ENCODE assay signal across 16 cellular contexts in the genomic region with DNA sequence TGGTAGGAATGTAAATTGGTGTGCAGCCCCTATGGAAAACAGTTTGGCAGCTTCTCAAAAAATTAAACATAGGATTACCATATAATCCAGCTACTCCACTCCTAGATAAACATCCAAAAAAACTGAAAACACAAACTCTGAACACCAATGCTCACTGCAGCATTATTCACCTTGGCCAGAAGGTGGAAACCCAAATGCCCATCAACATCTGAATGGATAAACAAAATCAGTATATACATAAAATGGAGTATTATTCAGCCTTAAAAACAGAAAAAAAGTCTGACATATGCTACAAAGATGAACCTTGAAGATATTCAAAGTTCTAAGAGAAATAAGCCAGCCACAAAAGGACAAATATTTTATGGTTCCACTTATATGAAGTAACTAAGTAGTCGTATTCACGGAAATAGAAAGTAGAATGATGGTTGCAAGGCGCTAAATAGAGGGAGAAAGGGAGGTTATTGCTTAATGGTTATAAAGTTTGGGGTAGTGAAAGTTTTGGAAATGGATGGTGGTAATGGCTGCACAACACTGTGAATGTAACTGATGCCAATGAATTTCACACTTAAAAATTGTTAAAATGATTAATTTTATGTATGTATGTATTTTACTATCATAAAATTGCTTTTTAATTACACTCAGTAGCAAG. TPM values are rescaled to one million over a fixed set of nuclear protein-coding genes. Genes with fewer than 3 reads are reported as not detected.
DNase-seq lines count a peak whose midpoint lies in the region; ATAC-seq and TF ChIP-seq lines count a peak whose summit lies in the region.
"Had no signal": no experiment of that assay in that cellular context is flagged by ENCODE, and none has a peak within 500 bp of the region (broad histone marks: within the 10 kb centered on the region; RNA-seq: fewer than 3 reads in every experiment).

No MANE protein-coding gene starts in this region.

- TF ChIP-seq RAD21 in HCT116 (IDR thresholded peaks at IDR 0.05; ENCODE audit: low read depth): no peak

- DNase-seq in NCI-H2227 (lab: John Stamatoyannopoulos, UW; ENCODE audit: unreplicated experiment) (peak; percentile 4), NCI-H2227 treated with DMSO at 0.1 percent for 48 hours (lab: John Stamatoyannopoulos, UW) (no peak), HCT116 (ENCODE audit: low read depth, low spot score) (no peak), T-cell (no peak), foreskin keratinocyte (no peak)
- DNase-seq: activated CD4-positive, alpha-beta T cell treated with anti-CD3 and anti-CD28 coated beads, Interleukin-2, amount 50 U/mL, for 48 hours; DMS153; left ventricle myocardium inferior; NCI-H2081 treated with DMSO at 0.1 percent for 48 hours; nephron progenitor cell; T-helper 1 cell; thyroid gland had no signal

- no peak overlapping the region for H3K27ac ChIP-seq in HCT116 (ENCODE audit: low read depth, low read length)
- H3K27ac ChIP-seq in foreskin keratinocyte: no peak overlapping the region
- H3K27ac ChIP-seq: left ventricle myocardium inferior, skin epidermis, thyroid gland had no signal

- H3K4me3 Mint-ChIP-seq in T-cell: peak overlapping the region in 2 of 3 donors; percentile 3 to 11

- no TSS peak for BruUV-seq in HCT116 (replicated peaks; lab: Mats Ljungman, UMichigan)

- no peak overlapping the region for H3K4me2 ChIP-seq in HCT116 (ENCODE audit: low read length)

- peaks cover 63% of the 10 kb centered on the region for H3K79me2 ChIP-seq in HCT116 (ENCODE audit: insufficient read depth, low read length)

- peaks cover 47 to 58% (median 54%) of the 10 kb centered on the region in 3 donors for H3K4me1 Mint-ChIP-seq in T-cell

- POLR2A ChIA-PET in HCT116 (lab: Charles Lee): no interaction called here
- POLR2A ChIA-PET in T-cell (lab: Charles Lee): no interaction called here

- no peaks in the 10 kb centered on the region for H3K27me3 ChIP-seq in HCT116 (ENCODE audit: insufficient read depth, low read length)
- no peaks in the 10 kb centered on the region for H3K27me3 ChIP-seq in foreskin keratinocyte
- H3K27me3 ChIP-seq: thyroid gland had no signal

- H3K27ac Mint-ChIP-seq in T-cell: peak overlapping the region; percentile 21 to 82
- H3K27ac Mint-ChIP-seq: nephron progenitor cell had no signal

- no peaks in the 10 kb centered on the region for H3K9me2 ChIP-seq in HCT116 (ENCODE audit: insufficient read depth)

- H3K9ac ChIP-seq in HCT116 (ENCODE audit: low read length): no peak overlapping the region

- peaks cover 4 to 12% of the 10 kb centered on the region in 2 experiments; a peak in 2 of 4 replicates for H3K36me3 ChIP-seq in HCT116 (ENCODE audit: control insufficient read depth in 1 of 2, insufficient read depth in 2 of 2, low read length in 2 of 2)

- H4K20me1 ChIP-seq in HCT116 (ENCODE audit: insufficient read depth): 0 out of 2 replicates have a peak, but pooled peaks cover 4% of the 10 kb centered on the region

- peaks cover 16 to 22% of the 10 kb centered on the region in 2 experiments for H3K4me1 ChIP-seq in HCT116 (ENCODE audit: control insufficient read depth in 1 of 2, insufficient read depth in 2 of 2, low read length in 2 of 2)
- peaks cover 9% of the 10 kb centered on the region for H3K4me1 ChIP-seq in foreskin keratinocyte

- H3K27me3 Mint-ChIP-seq in T-cell: no peaks in the 10 kb centered on the region

- no peak for TF ChIP-seq POLR2A in HCT116 (IDR thresholded peaks at IDR 0.05; ENCODE audit: borderline replicate concordance, extremely low read depth, insufficient read depth, insufficient read length)

- CTCF ChIA-PET in HCT116 (lab: Charles Lee) (no interaction called here), T-cell (lab: Charles Lee) (interaction anchor here in 1 of 2 donors (0.7 to 1.2 kb wide), 2 partner anchors 10 to 14 kb away, joined by 5 to 6 read pairs; no protein-coding TSS in a partner anchor)

- RAD21 ChIA-PET in HCT116 (lab: Charles Lee; ENCODE audit: low non-redundant PET in 1 of 2, low total read pairs in 2 of 2, uncharacterized antibody in 2 of 2, unreplicated experiment in 2 of 2): no interaction called here

- ATAC-seq in HCT116 (no peak), T-cell (replicated peaks in 1 of 4) (no peak), foreskin keratinocyte (no peak), GM18867 (IDR thresholded peaks at IDR 0.05; ENCODE audit: unreplicated experiment) (no peak), GM21381 (IDR thresholded peaks at IDR 0.05; ENCODE audit: unreplicated experiment) (no peak)
- no peak for ATAC-seq in activated CD4-positive, CD25-positive, alpha-beta regulatory T cell treated with anti-CD3 and anti-CD28 coated beads, Interleukin-2, amount 50 U/mL, for 24 hours

- H3K4me3 ChIP-seq in HCT116 (replicated peaks in 1 of 2; ENCODE audit: low read depth in 1 of 2, low read length in 2 of 2): no peak overlapping the region
- H3K4me3 ChIP-seq: left ventricle myocardium inferior, skin epidermis, thyroid gland had no signal

- no peaks in the 10 kb centered on the region for H3K9me3 ChIP-seq in HCT116 (ENCODE audit: control insufficient read depth in 1 of 2, insufficient read depth in 1 of 2, low read depth in 1 of 2, low read length in 2 of 2)
- H3K9me3 ChIP-seq: left ventricle myocardium inferior, thyroid gland had no signal

- peaks cover 22% of the 10 kb centered on the region for H3K36me3 Mint-ChIP-seq in T-cell

- H2AFZ ChIP-seq in HCT116 (ENCODE audit: low read depth, low read length, poor library complexity, severe bottlenecking): no peak overlapping the region

- TF ChIP-seq CTCF in HCT116 (IDR thresholded peaks at IDR 0.05 in 2 of 3, conservative IDR thresholded peaks at IDR 0.05 in 1 of 3; ENCODE audit: borderline replicate concordance in 1 of 3, insufficient read depth in 1 of 3, low read depth in 2 of 3, low read length in 2 of 3) (peak in 2 of 3 experiments; percentile 14 to 27; a peak in 2 of 6 replicates), foreskin keratinocyte (conservative IDR thresholded peaks at IDR 0.05) (peak; percentile 22)

- H3K9me3 Mint-ChIP-seq in T-cell: no peaks in the 10 kb centered on the region
- H3K9me3 Mint-ChIP-seq: nephron progenitor cell had no signal

- intact Hi-C loops in HCT116 (cut with micrococcal nuclease): no loop called here

TF ChIP-seq in HCT116, 20 proteins besides CTCF, POLR2A, EP300 and RAD21 (continues in another document):
- TF ChIP-seq EGR1 (IDR thresholded peaks at IDR 0.05; ENCODE audit: low read depth) (no peak), TCF7L2 (IDR thresholded peaks at IDR 0.05; ENCODE audit: borderline replicate concordance, extremely low read depth, insufficient read depth, insufficient read length) (no peak), SRF (IDR thresholded peaks at IDR 0.05; ENCODE audit: low read depth) (no peak), SIN3A (IDR thresholded peaks at IDR 0.05; ENCODE audit: low read depth) (no peak), JUND (IDR thresholded peaks at IDR 0.05) (no peak)
- TF ChIP-seq, protein P1, sequence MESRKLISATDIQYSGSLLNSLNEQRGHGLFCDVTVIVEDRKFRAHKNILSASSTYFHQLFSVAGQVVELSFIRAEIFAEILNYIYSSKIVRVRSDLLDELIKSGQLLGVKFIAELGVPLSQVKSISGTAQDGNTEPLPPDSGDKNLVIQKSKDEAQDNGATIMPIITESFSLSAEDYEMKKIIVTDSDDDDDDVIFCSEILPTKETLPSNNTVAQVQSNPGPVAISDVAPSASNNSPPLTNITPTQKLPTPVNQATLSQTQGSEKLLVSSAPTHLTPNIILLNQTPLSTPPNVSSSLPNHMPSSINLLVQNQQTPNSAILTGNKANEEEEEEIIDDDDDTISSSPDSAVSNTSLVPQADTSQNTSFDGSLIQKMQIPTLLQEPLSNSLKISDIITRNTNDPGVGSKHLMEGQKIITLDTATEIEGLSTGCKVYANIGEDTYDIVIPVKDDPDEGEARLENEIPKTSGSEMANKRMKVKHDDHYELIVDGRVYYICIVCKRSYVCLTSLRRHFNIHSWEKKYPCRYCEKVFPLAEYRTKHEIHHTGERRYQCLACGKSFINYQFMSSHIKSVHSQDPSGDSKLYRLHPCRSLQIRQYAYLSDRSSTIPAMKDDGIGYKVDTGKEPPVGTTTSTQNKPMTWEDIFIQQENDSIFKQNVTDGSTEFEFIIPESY (IDR thresholded peaks at IDR 0.05; ENCODE audit: extremely low read depth, insufficient replicate concordance, low read length): no peak
- TF ChIP-seq, protein P2, sequence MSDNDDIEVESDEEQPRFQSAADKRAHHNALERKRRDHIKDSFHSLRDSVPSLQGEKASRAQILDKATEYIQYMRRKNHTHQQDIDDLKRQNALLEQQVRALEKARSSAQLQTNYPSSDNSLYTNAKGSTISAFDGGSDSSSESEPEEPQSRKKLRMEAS (IDR thresholded peaks at IDR 0.05): no peak
- TF ChIP-seq, protein P3, sequence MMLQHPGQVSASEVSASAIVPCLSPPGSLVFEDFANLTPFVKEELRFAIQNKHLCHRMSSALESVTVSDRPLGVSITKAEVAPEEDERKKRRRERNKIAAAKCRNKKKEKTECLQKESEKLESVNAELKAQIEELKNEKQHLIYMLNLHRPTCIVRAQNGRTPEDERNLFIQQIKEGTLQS (IDR thresholded peaks at IDR 0.05): no peak

RNA-seq across cellular contexts. Expression of a gene that starts 4.0 kb away (rescaled TPM):
- total RNA-seq in HCT116 (2021; ENCODE audit: unreplicated experiment): 45.5 TPM
- 22.6 and 32.7 TPM in 2 replicates for polyA plus RNA-seq in HCT116 (2012)
- 10 to 100 TPM; 77.8 to 94.1 (median 85.5) TPM for total RNA-seq in T-cell
- total RNA-seq in foreskin keratinocyte: 19.9 and 21.6 TPM in 2 replicates
- 19.8 and 21.9 TPM in 2 replicates for polyA plus RNA-seq in foreskin keratinocyte

RNA-seq across cellular contexts. Expression of a gene that starts 18.4 kb away (rescaled TPM):
- total RNA-seq in HCT116 (2021; ENCODE audit: unreplicated experiment): 20.6 TPM
- 8.1 and 10.4 TPM in 2 replicates for polyA plus RNA-seq in HCT116 (2012)
- 10 to 100 TPM; 17.6 to 30.7 (median 26.2) TPM for total RNA-seq in T-cell
- total RNA-seq in foreskin keratinocyte: 17.0 and 17.9 TPM in 2 replicates
- 7.0 and 8.2 TPM in 2 replicates for polyA plus RNA-seq in foreskin keratinocyte

RNA-seq across cellular contexts. Expression of a gene that starts 18.5 kb away (rescaled TPM):
- total RNA-seq in HCT116 (2021; ENCODE audit: unreplicated experiment) (60.6 TPM), T-cell (10 to 100 TPM; 39.7 to 71.5 (median 52.5) TPM), foreskin keratinocyte (17.0 and 18.4 TPM in 2 replicates)
- polyA plus RNA-seq in HCT116 (2012): 33.6 and 37.8 TPM in 2 replicates
- polyA plus RNA-seq in foreskin keratinocyte: 8.9 and 9.9 TPM in 2 replicates

RNA-seq across cellular contexts. Expression of a gene that starts 31.0 kb away (rescaled TPM):
- total RNA-seq in HCT116 (2021; ENCODE audit: unreplicated experiment) (1.5 TPM), T-cell (1 to 10 TPM; 1.9 to 3.9 (median 2.7) TPM), foreskin keratinocyte (0.56 and 0.85 TPM in 2 replicates)
- 0.24 and 0.35 TPM in 2 replicates for polyA plus RNA-seq in HCT116 (2012)
- 0.26 and 0.30 TPM in 2 replicates for polyA plus RNA-seq in foreskin keratinocyte

RNA-seq across cellular contexts. Expression of a gene that starts 31.1 kb away (rescaled TPM):
- total RNA-seq in HCT116 (2021; ENCODE audit: unreplicated experiment): 24.7 TPM
- 27.0 and 32.5 TPM in 2 replicates for polyA plus RNA-seq in HCT116 (2012)
- 10 to 100 TPM; 24.7 to 35.7 (median 29.9) TPM for total RNA-seq in T-cell
- 20.1 and 22.4 TPM in 2 replicates for total RNA-seq in foreskin keratinocyte
- polyA plus RNA-seq in foreskin keratinocyte: 18.9 and 19.0 TPM in 2 replicates
